ENCODE assay signal across 8 cellular contexts in the genomic region with DNA sequence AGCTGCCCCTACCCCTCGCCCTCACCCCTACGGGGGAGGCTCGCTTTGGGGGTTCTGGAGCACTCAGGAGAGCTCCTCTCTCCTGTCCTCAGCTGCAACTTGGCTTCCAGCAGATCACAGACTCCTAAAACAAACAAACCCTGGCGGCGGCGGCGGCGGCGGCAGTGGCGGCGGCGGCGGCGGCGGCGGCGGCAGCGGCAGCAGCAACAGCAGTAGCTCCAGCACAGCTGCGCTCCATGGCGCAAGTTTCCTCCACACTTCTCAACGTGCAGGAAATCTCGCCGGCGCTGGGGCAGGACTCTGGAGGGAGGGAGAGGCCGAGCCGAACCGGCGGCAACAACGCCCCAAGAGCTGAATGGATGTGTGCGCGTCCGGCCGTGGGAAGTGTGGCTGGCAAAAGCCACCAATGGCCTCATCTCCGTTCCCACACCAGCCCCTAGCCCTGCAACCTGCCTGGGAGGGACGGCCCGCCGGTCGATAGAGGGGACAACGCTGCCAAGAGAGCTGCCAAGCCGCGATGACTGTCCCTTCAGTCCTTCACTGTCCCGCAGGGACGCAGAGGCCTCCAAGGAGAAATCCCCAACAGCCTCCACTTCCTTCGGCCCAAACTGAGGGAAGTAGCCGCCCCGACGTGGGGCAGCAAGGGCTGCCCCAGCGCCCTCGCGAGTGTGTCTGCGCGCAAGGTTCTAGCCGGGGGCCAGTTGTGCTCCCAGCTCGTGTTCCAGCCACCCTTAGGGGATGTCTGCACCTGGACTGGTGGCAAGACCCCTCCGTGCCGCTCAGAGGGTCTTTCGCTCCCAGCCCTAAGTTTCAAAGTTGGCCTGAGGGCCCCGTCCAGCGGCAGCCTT. TPM values are rescaled to one million over a fixed set of nuclear protein-coding genes. Genes with fewer than 3 reads are reported as not detected.
DNase-seq lines count a peak whose midpoint lies in the region; ATAC-seq and TF ChIP-seq lines count a peak whose summit lies in the region.

No MANE protein-coding gene starts in this region.

- CTCF ChIA-PET in GM10248 (lab: Yijun Ruan, JAX): no interaction called here

- H3K27ac ChIP-seq in Peyer's patch: peak overlapping the region in 3 of 4 donors; percentile 17 to 77 (median 74)
- peak overlapping the region in 3 of 4 donors; percentile 66 to 73 (median 70) for H3K27ac ChIP-seq in gastroesophageal sphincter
- H3K27ac ChIP-seq in ovary: peak overlapping the region in 1 of 2 donors; percentile 3

- no peak for TF ChIP-seq EP300 in gastroesophageal sphincter (IDR thresholded peaks at IDR 0.05)
- no peak for TF ChIP-seq EP300 in ovary (IDR thresholded peaks at IDR 0.05)

- in situ Hi-C loops in Caki2 (cut with HindIII; ENCODE audit: low pct_unique_long_range_greater_than_20kb, low sequenced_read_pairs): no loop called here

- H3K36me3 ChIP-seq in Peyer's patch (no peaks in the 10 kb centered on the region), gastroesophageal sphincter (no peaks in the 10 kb centered on the region), ovary (no peaks in the 10 kb centered on the region)

- TF ChIP-seq POLR2A in Peyer's patch (IDR thresholded peaks at IDR 0.05) (no peak), gastroesophageal sphincter (IDR thresholded peaks at IDR 0.05) (no peak), ovary (IDR thresholded peaks at IDR 0.05) (no peak)

- no peaks in the 10 kb centered on the region for H3K9me3 ChIP-seq in Peyer's patch
- H3K9me3 ChIP-seq in gastroesophageal sphincter: no peaks in the 10 kb centered on the region
- H3K9me3 ChIP-seq in ovary: no peaks in the 10 kb centered on the region

- H3K4me3 ChIP-seq in Peyer's patch: peak overlapping the region; percentile 12 to 59 (median 43)
- H3K4me3 ChIP-seq in gastroesophageal sphincter: peak overlapping the region; percentile 58 to 93
- H3K4me3 ChIP-seq in ovary: peak overlapping the region; percentile 41

- POLR2A ChIA-PET in GM10248 (lab: Yijun Ruan, JAX): no interaction called here

- no CpG with 5 or more reads among the region's 59 CpGs for WGBS in gastroesophageal sphincter (ENCODE audit: low coverage in 1 of 2), 2 donors
- WGBS in ovary, 3 donors: 25 to 39% (median 37%) methylated on average over 56 to 59 of the region's 59 CpGs

- peak in 1 of 6 experiments; percentile 18 for TF ChIP-seq CTCF in Peyer's patch (IDR thresholded peaks at IDR 0.05)
- TF ChIP-seq CTCF in gastroesophageal sphincter (IDR thresholded peaks at IDR 0.05): peak in 1 of 4 experiments; percentile 11
- no peak for TF ChIP-seq CTCF in ovary (IDR thresholded peaks at IDR 0.05)
- no peak for TF ChIP-seq CTCF in GM10248 (IDR thresholded peaks at IDR 0.05; ENCODE audit: control extremely low read depth, extremely low read depth, low read depth, missing control alignments)

- DNase-seq in Caki2 (ENCODE audit: low read depth) (peak; percentile 53), Peyer's patch (peak in 2 of 3 donors; percentile 48 to 60), ovary (peak; percentile 9 to 42 (median 21)), GM10248 (ENCODE audit: extremely low spot score) (no peak), NCI-H187 treated with DMSO at 0.1 percent for 48 hours (lab: John Stamatoyannopoulos, UW) (no peak), NOMO-1 (lab: John Stamatoyannopoulos, UW; ENCODE audit: unreplicated experiment in 2 of 2) (no peak)

- ATAC-seq in gastroesophageal sphincter (peak; percentile 59), HG03432 (IDR thresholded peaks at IDR 0.05; ENCODE audit: unreplicated experiment) (no peak)

- H3K4me1 ChIP-seq in Peyer's patch (no peaks in the 10 kb centered on the region), gastroesophageal sphincter (peaks cover 0 to 6% (median 0%) of the 10 kb centered on the region in 3 donors), ovary (ENCODE audit: insufficient read depth) (no peaks in the 10 kb centered on the region)

- H3K27me3 ChIP-seq in Peyer's patch (no peaks in the 10 kb centered on the region), gastroesophageal sphincter (no peaks in the 10 kb centered on the region), ovary (no peaks in the 10 kb centered on the region)

- intact Hi-C loops in ovary (cut with DNase I): no loop called here

RNA-seq across cellular contexts. Expression of a gene that starts 0.8 kb away (rescaled TPM):
- total RNA-seq in Caki2 (2014; rRNA removed; shearing (Covaris generic); ENCODE audit: low replicate concordance): 3.3 and 3.7 TPM in 2 replicates
- 10 to 100 TPM in 1 of 4 donors, 1 to 10 TPM in 3; 3.3 to 10.0 (median 8.9) TPM for total RNA-seq in Peyer's patch
- total RNA-seq in gastroesophageal sphincter: 10 to 100 TPM in 3 of 4 donors, 1 to 10 TPM in 1; 8.6 to 15.1 (median 10.8) TPM
- 1 to 10 TPM; 1.7 to 7.2 (median 3.1) TPM for total RNA-seq in ovary
- 1 to 10 TPM; 2.8 to 4.9 TPM for polyA plus RNA-seq in ovary

Comparison
In these comparisons a context has a peak if more than half of its experiments do, and no peak if none do; other contexts are left out.
1. DNase-seq: peak in Caki2 (single experiment), Peyer's patch (2 of 3) and ovary (5 of 5); none in GM10248 (single experiment), NCI-H187 treated with DMSO at 0.1 percent for 48 hours (single experiment) and NOMO-1 (0 of 2).
2. Peak in every context shown above with its lines, with median percentiles within 50 percentile points of each other: H3K4me3 ChIP-seq.